ENCODE assay signal across 9 cellular contexts in genomic region chr4:87465739-87466366, GRCh38. TPM values are rescaled to one million over a fixed set of nuclear protein-coding genes. Genes with fewer than 3 reads are reported as not detected.
DNase-seq lines count a peak whose midpoint lies in the region; ATAC-seq, FAIRE-seq and TF ChIP-seq lines count a peak whose summit lies in the region.
"Had no signal": no experiment of that assay in that cellular context is flagged by ENCODE, and none has a peak within 500 bp of the region (broad histone marks: within the 10 kb centered on the region; RNA-seq: fewer than 3 reads in every experiment).

No MANE protein-coding gene starts in this region.

- POLR2A ChIA-PET in PC-3 (lab: Charles Lee; ENCODE audit: unreplicated experiment) (no interaction called here), H1 (lab: Charles Lee; ENCODE audit: partially characterized antibody) (interaction anchor here (0.9 kb wide), 1 partner anchor 43 kb away, joined by 3 read pairs; the partner anchor contains the start of gene NUDT9)

- H3K79me1 ChIP-seq in H1 (ENCODE audit: low read depth, low read length): no peaks in the 10 kb centered on the region

- H3F3A ChIP-seq in PC-3 (ENCODE audit: low read length, unreplicated experiment): no peaks in the 10 kb centered on the region

- no peaks in the 10 kb centered on the region for H4K20me1 ChIP-seq in PC-3 (ENCODE audit: low read length)
- no peaks in the 10 kb centered on the region for H4K20me1 ChIP-seq in H1 (replicated peaks in 1 of 2; ENCODE audit: control insufficient read depth in 1 of 2, insufficient read depth in 2 of 2, low read length in 2 of 2)
- H4K20me1 ChIP-seq: BLaER1 treated with 17β-estradiol and CSF1 and Interleukin-3, amounts not matched to agents 10 nM and 100 nM had no signal

- intact Hi-C loops in PC-3 (cut with micrococcal nuclease): loop anchor here (1.0 to 10.0 kb wide), 5 partner anchors 34 to 311 kb away; no protein-coding TSS in a partner anchor

- H3K23ac ChIP-seq in H1 (ENCODE audit: insufficient read length): no peak overlapping the region

- H3K14ac ChIP-seq in H1 (ENCODE audit: insufficient read length): no peak overlapping the region

- H3K9ac ChIP-seq in PC-3 (ENCODE audit: low read length) (no peak overlapping the region), H1 (replicated peaks in 1 of 4; ENCODE audit: extremely low read depth in 1 of 4, low read depth in 3 of 4, low read length in 3 of 4) (no peak overlapping the region)
- H3K9ac ChIP-seq: BLaER1 treated with 17β-estradiol and CSF1 and Interleukin-3, amounts not matched to agents 10 nM and 100 nM had no signal

- H3K79me2 ChIP-seq in PC-3 (ENCODE audit: low read length) (no peaks in the 10 kb centered on the region), H1 (ENCODE audit: control insufficient read depth in 1 of 2, insufficient read depth in 2 of 2, low read length in 2 of 2) (no peaks in the 10 kb centered on the region)

- peak; percentile 39 for DNase-seq in NCI-H1092 treated with DMSO at 0.1 percent for 48 hours (lab: John Stamatoyannopoulos, UW)
- DNase-seq in NCI-H1092 (lab: John Stamatoyannopoulos, UW): no peak
- DNase-seq in H7: peak; percentile 16
- peak; percentile 64 for DNase-seq in PC-3
- DNase-seq in H1 (ENCODE audit: low read depth in 1 of 2, low spot score in 2 of 2): no peak
- peak; percentile 39 for DNase-seq in middle frontal gyrus (ENCODE audit: extremely low spot score, low spot score)
- DNase-seq in mesenteric fat pad (ENCODE audit: low spot score): no peak

- no peak overlapping the region for H2BK20ac ChIP-seq in H1 (ENCODE audit: low read length)

- no TSS peak for BruUV-seq in PC-3 (replicated peaks; lab: Mats Ljungman, UMichigan)

- H3K18ac ChIP-seq in H1 (ENCODE audit: extremely low read depth, low read length): no peak overlapping the region

- H3K9me2 ChIP-seq in PC-3 (replicated peaks; ENCODE audit: low read length): no peaks in the 10 kb centered on the region

- H4K5ac ChIP-seq in H1 (ENCODE audit: insufficient read length, low read depth, low read length): no peak overlapping the region

- TF ChIP-seq RAD21 in H1 (IDR thresholded peaks at IDR 0.05 in 1 of 2, conservative IDR thresholded peaks at IDR 0.05 in 1 of 2; ENCODE audit: low read depth in 2 of 2, low read length in 2 of 2): peak; percentile 60 to 65

- H2AFZ ChIP-seq in PC-3 (ENCODE audit: low read length): no peak overlapping the region
- H2AFZ ChIP-seq in H1 (ENCODE audit: low read length): no peak overlapping the region

- CTCF ChIA-PET in PC-3 (lab: Charles Lee): no interaction called here
- CTCF ChIA-PET in H1 (lab: Charles Lee; ENCODE audit: partially characterized antibody): interaction anchor here (0.8 to 5.5 kb wide), 21 partner anchors 9 to 555 kb away, joined by 3 to 34 read pairs (median 4); no protein-coding TSS in a partner anchor

- H3K4ac ChIP-seq in H1 (replicated peaks; ENCODE audit: insufficient read length, low read depth, low read length): no peak overlapping the region

- no peaks in the 10 kb centered on the region for H3K36me3 ChIP-seq in H7 (replicated peaks; ENCODE audit: control insufficient read depth, insufficient read depth, low read length)
- no peaks in the 10 kb centered on the region for H3K36me3 ChIP-seq in PC-3 (ENCODE audit: low read depth, low read length)
- no peaks in the 10 kb centered on the region for H3K36me3 ChIP-seq in H1 (ENCODE audit: control insufficient read depth in 2 of 4, insufficient read depth in 4 of 4, low read length in 3 of 4)
- H3K36me3 ChIP-seq: BLaER1 treated with 17β-estradiol and CSF1 and Interleukin-3, amounts not matched to agents 10 nM and 100 nM had no signal

- H3K4me3 ChIP-seq in H7 (ENCODE audit: insufficient read depth, low read depth, low read length) (no peak overlapping the region), PC-3 (ENCODE audit: low read length) (no peak overlapping the region), H1 (ENCODE audit: extremely low read depth in 1 of 4, insufficient read depth in 2 of 4, low read depth in 3 of 4, low read length in 4 of 4) (no peak overlapping the region)
- H3K4me3 ChIP-seq: BLaER1 treated with 17β-estradiol and CSF1 and Interleukin-3, amounts not matched to agents 10 nM and 100 nM had no signal

- WGBS in H1 (ENCODE audit: extremely low coverage in 1 of 2, insufficient coverage in 1 of 2, insufficient read length in 1 of 2, insufficient replicate concordance in 2 of 2, low coverage in 1 of 2, low lambda C conversion rate in 2 of 2, missing lambda C conversion rate in 1 of 2), 2 experiments: 46% methylated on average over 7 of the region's 7 CpGs; no CpG with 5 or more reads in 1 of the 2 experiments

- H2BK12ac ChIP-seq in H1 (ENCODE audit: low read depth, low read length): no peak overlapping the region

- no peak overlapping the region for H4K8ac ChIP-seq in H1 (ENCODE audit: extremely low read depth, insufficient read depth, low read length)

- no peak overlapping the region for H3K27ac ChIP-seq in PC-3 (ENCODE audit: low read length)
- H3K27ac ChIP-seq in H1 (ENCODE audit: low read depth, low read length): no peak overlapping the region
- H3K27ac ChIP-seq: BLaER1 treated with 17β-estradiol and CSF1 and Interleukin-3, amounts not matched to agents 10 nM and 100 nM had no signal

- TF ChIP-seq EP300 in H1 (IDR thresholded peaks at IDR 0.05; ENCODE audit: borderline replicate concordance in 1 of 2, low read depth in 2 of 2, low read length in 2 of 2): no peak

- FAIRE-seq in H1 (lab: Jason Lieb, UNC): peak; percentile 39

- H3K23me2 ChIP-seq in H1 (ENCODE audit: low read depth, low read length): no peaks in the 10 kb centered on the region

- H3K9me3 ChIP-seq in PC-3 (ENCODE audit: low read length): no peaks in the 10 kb centered on the region
- no peaks in the 10 kb centered on the region for H3K9me3 ChIP-seq in H1 (ENCODE audit: insufficient read depth in 2 of 2, low read depth in 1 of 2, low read length in 1 of 2)
- H3K9me3 ChIP-seq: BLaER1 treated with 17β-estradiol and CSF1 and Interleukin-3, amounts not matched to agents 10 nM and 100 nM had no signal

- no peaks in the 10 kb centered on the region for H3K27me3 ChIP-seq in H7 (ENCODE audit: control insufficient read depth, insufficient read depth, low read length)
- no peaks in the 10 kb centered on the region for H3K27me3 ChIP-seq in PC-3 (ENCODE audit: low read length)
- H3K27me3 ChIP-seq in H1 (replicated peaks in 1 of 4; ENCODE audit: control insufficient read depth in 3 of 4, extremely low read depth in 1 of 4, insufficient read depth in 3 of 4, low read length in 3 of 4): no peaks in the 10 kb centered on the region
- H3K27me3 ChIP-seq: BLaER1 treated with 17β-estradiol and CSF1 and Interleukin-3, amounts not matched to agents 10 nM and 100 nM had no signal

- ATAC-seq in PC-3 (0 out of 2 replicates have a peak, but pooled peaks have one; percentile 38), HG03354 (IDR thresholded peaks at IDR 0.05; ENCODE audit: poor library complexity, severe bottlenecking, unreplicated experiment) (no peak)

- TF ChIP-seq CTCF in PC-3 (conservative IDR thresholded peaks at IDR 0.05; ENCODE audit: low read depth, low read length): peak; percentile 65
- peak in 2 of 3 experiments; percentile 38 to 41; a peak in 2 of 4 replicates for TF ChIP-seq CTCF in H1 (IDR thresholded peaks at IDR 0.05; ENCODE audit: control extremely low read depth in 1 of 3, insufficient read depth in 1 of 3, low read depth in 1 of 3, low read length in 3 of 3)

- no peak overlapping the region for H4K91ac ChIP-seq in H1 (replicated peaks; ENCODE audit: insufficient read length, low read length)

- H2BK15ac ChIP-seq in H1 (ENCODE audit: low read length): no peak overlapping the region

- H3K4me1 ChIP-seq in PC-3 (ENCODE audit: insufficient read depth, low read length) (0 out of 2 replicates have a peak, but pooled peaks cover 3% of the 10 kb centered on the region), H1 (replicated peaks in 1 of 4; ENCODE audit: control insufficient read depth in 3 of 4, insufficient read depth in 4 of 4, low read length in 3 of 4) (peaks cover 0 to 5% (median 0%) of the 10 kb centered on the region in 4 experiments; a peak in 1 of 7 replicates)
- H3K4me1 ChIP-seq: BLaER1 treated with 17β-estradiol and CSF1 and Interleukin-3, amounts not matched to agents 10 nM and 100 nM had no signal

- H3K4me2 ChIP-seq in PC-3 (ENCODE audit: low read length) (no peak overlapping the region), H1 (ENCODE audit: insufficient read depth in 1 of 2, low read depth in 2 of 2, low read length in 2 of 2) (no peak overlapping the region)
- H3K4me2 ChIP-seq: BLaER1 treated with 17β-estradiol and CSF1 and Interleukin-3, amounts not matched to agents 10 nM and 100 nM had no signal

- no peak overlapping the region for H3K56ac ChIP-seq in H1 (replicated peaks; ENCODE audit: insufficient read length, low read depth, low read length)

- no peak overlapping the region for H2BK120ac ChIP-seq in H1 (replicated peaks; ENCODE audit: low read depth, low read length)

- no peak overlapping the region for H2AK5ac ChIP-seq in H1 (ENCODE audit: low read depth, low read length)

- H2BK5ac ChIP-seq in H1 (ENCODE audit: low read depth, low read length): no peak overlapping the region

- no peak for TF ChIP-seq POLR2A in H1 (IDR thresholded peaks at IDR 0.05; ENCODE audit: control extremely low read depth in 1 of 2, low read depth in 2 of 2, low read length in 2 of 2)

TF ChIP-seq in H1, 55 proteins besides CTCF, POLR2A, EP300 and RAD21 (continues in another document):
- TF ChIP-seq KDM1A (IDR thresholded peaks at IDR 0.05; ENCODE audit: borderline replicate concordance, low read length): no peak

RNA-seq across cellular contexts. Expression of gene NUDT9, which starts 43.5 kb away (rescaled TPM):
- 9.1 TPM in 2 replicates for total RNA-seq in H7 (2014; rRNA removed; shearing (Covaris generic))
- total RNA-seq in PC-3 (2014; rRNA removed) (7.5 and 14.7 TPM in 2 replicates), mesenteric fat pad (26.6 TPM)
- total RNA-seq in H1 (2021; fragmentation: NEBNext Ultra II Directional; extraction: Animal tissue kit (Norgen Biotek cat#: 25700)): 27.6 and 29.3 TPM in 2 replicates
- polyA plus RNA-seq in H1 (2011; rRNA removed): 9.6 and 13.2 TPM in 2 replicates
- polyA plus RNA-seq in H1 (2011; cell fraction: cytosol; rRNA removed): 23.7 TPM
- 6.6 TPM for polyA plus RNA-seq in H1 (2011; cell fraction: nucleus; rRNA removed)
- 32.8 to 41.6 TPM (median 35.5 TPM) in 4 replicates for polyA plus RNA-seq in H1 (2012, experiment 1 of 2)
- polyA plus RNA-seq in H1 (2012, experiment 2 of 2): 6.6 TPM
- polyA plus RNA-seq in H1 (2013, experiment 1 of 2): 30.6 TPM
- 37.1 TPM for polyA plus RNA-seq in H1 (2013, experiment 2 of 2)
- 9.2 and 10.6 TPM in 2 replicates for polyA minus RNA-seq in H1 (2011; rRNA and poly(A)+ RNA removed)
- 10.3 TPM for polyA minus RNA-seq in H1 (2011; cell fraction: cytosol; rRNA and poly(A)+ RNA removed)
- polyA minus RNA-seq in H1 (2011; cell fraction: nucleus; rRNA and poly(A)+ RNA removed): 14.7 TPM

Comparison
In these comparisons a context has a peak if more than half of its experiments do, and no peak if none do; other contexts are left out.
1. DNase-seq: peak in NCI-H1092 treated with DMSO at 0.1 percent for 48 hours (single experiment), H7 (single experiment), PC-3 (single experiment) and middle frontal gyrus (single experiment); none in NCI-H1092 (single experiment), H1 (0 of 2) and mesenteric fat pad (single experiment).